Comparison of ENCODE assay signal across 1 cellular context in genomic region chr13:108742681-108743080, GRCh38.
TF ChIP-seq lines count a peak whose summit lies in the region.

No MANE protein-coding gene starts in this region.

TF ChIP-seq in GM23338, 12 proteins besides CTCF, POLR2A, EP300 and RAD21 (continued from another document):
- TF ChIP-seq ZNF331 (CRISPR knock-in tag; IDR thresholded peaks at IDR 0.05; ENCODE audit: low read depth): no peak
